9 cellular contexts compared by ENCODE assay signal in the genomic region with DNA sequence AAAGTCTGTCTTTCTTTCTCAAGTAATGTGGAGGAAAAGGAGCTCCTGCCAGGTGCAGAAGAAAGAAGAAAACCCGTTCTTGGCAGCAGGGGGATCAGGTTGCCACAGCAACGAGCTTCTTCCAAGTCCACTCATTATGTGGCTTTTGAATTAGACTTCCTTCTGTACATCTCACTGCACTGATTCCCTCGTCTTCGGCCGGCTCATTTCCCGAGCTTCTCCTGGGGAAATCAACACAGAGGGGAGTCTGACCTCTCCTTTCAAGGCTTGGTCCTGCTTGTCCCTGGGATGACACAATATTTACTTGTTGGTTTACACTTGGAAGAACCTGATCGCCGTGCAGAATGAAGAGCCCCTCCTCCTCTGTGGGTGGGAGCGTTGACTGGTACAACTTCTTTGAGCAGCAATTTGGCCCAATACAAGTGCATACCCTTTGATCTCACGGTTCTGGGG. TPM values are rescaled to one million over a fixed set of nuclear protein-coding genes. Genes with fewer than 3 reads are reported as not detected.
DNase-seq lines count a peak whose midpoint lies in the region; TF ChIP-seq lines count a peak whose summit lies in the region.
"Had no signal": no experiment of that assay in that cellular context is flagged by ENCODE, and none has a peak within 500 bp of the region (broad histone marks: within the 10 kb centered on the region; RNA-seq: fewer than 3 reads in every experiment).

No MANE protein-coding gene starts in this region.

- TF ChIP-seq POLR2A in suprapubic skin (IDR thresholded peaks at IDR 0.05): no peak

- no peaks in the 10 kb centered on the region for H3K36me3 ChIP-seq in suprapubic skin

- no peak for TF ChIP-seq CTCF in astrocyte of the spinal cord (IDR thresholded peaks at IDR 0.05; ENCODE audit: low read depth, low read length)
- TF ChIP-seq CTCF in suprapubic skin (IDR thresholded peaks at IDR 0.05): no peak

- TF ChIP-seq EP300 in suprapubic skin (IDR thresholded peaks at IDR 0.05): no peak

- H3K27ac ChIP-seq in suprapubic skin: no peak overlapping the region

- peaks cover 22% of the 10 kb centered on the region for H3K4me1 ChIP-seq in suprapubic skin

- DNase-seq in ACHN: peak; percentile 34
- DNase-seq in HT1080 (ENCODE audit: low read depth): peak; percentile 70
- peak; percentile 89 for DNase-seq in astrocyte of the spinal cord (ENCODE audit: low read depth, low spot score)
- DNase-seq in medulla oblongata (ENCODE audit: extremely low spot score): peak; percentile 59
- no peak for DNase-seq in NCI-H1694 treated with DMSO at 0.1 percent for 48 hours (lab: John Stamatoyannopoulos, UW)
- DNase-seq in OCI-M1 (lab: John Stamatoyannopoulos, UW): no peak
- DNase-seq in 8988T: no peak
- no peak for DNase-seq in suprapubic skin (ENCODE audit: low spot score in 2 of 2)
- DNase-seq: naive B cell had no signal

- no peaks in the 10 kb centered on the region for H3K27me3 ChIP-seq in suprapubic skin

- H3K9me3 ChIP-seq in suprapubic skin: no peaks in the 10 kb centered on the region

- H3K4me3 ChIP-seq in astrocyte of the spinal cord (ENCODE audit: low read depth, low read length) (no peak overlapping the region), suprapubic skin (no peak overlapping the region)

- 33% methylated on average over 9 of the region's 10 CpGs for WGBS in suprapubic skin

- in situ Hi-C loops in ACHN (cut with HindIII; ENCODE audit: low pct_ligation_motif_present, low pct_unique_long_range_greater_than_20kb, low sequenced_read_pairs): no loop called here
- in situ Hi-C loops in astrocyte of the spinal cord (cut with HindIII; ENCODE audit: low sequenced_read_pairs): no loop called here

RNA-seq across cellular contexts. Expression of a gene that starts 35.3 kb away (rescaled TPM):
- total RNA-seq in HT1080 (2014; rRNA removed; shearing (Covaris generic)): 0.14 TPM in 1 of 2 replicates, not detected in the other
- not detected in 2 replicates for polyA plus RNA-seq in HT1080 (2015; cell fraction: cytosol; rRNA removed)
- polyA plus RNA-seq in HT1080 (2015; cell fraction: nucleus; rRNA removed): not detected in 2 replicates
- total RNA-seq in suprapubic skin: 1 to 10 TPM in 1 of 4 donors, under 1 TPM in 2, not detected in 1; 0.64 to 2.1 (median 0.81) TPM

Comparison
In these comparisons a context has a peak if more than half of its experiments do, and no peak if none do; other contexts are left out.
1. DNase-seq: peak in ACHN (single experiment), HT1080 (single experiment), astrocyte of the spinal cord (single experiment) and medulla oblongata (single experiment); none in NCI-H1694 treated with DMSO at 0.1 percent for 48 hours (single experiment), OCI-M1 (single experiment), 8988T (single experiment) and suprapubic skin (0 of 2).